ENCODE assay signal across 10 cellular contexts in the genomic region with DNA sequence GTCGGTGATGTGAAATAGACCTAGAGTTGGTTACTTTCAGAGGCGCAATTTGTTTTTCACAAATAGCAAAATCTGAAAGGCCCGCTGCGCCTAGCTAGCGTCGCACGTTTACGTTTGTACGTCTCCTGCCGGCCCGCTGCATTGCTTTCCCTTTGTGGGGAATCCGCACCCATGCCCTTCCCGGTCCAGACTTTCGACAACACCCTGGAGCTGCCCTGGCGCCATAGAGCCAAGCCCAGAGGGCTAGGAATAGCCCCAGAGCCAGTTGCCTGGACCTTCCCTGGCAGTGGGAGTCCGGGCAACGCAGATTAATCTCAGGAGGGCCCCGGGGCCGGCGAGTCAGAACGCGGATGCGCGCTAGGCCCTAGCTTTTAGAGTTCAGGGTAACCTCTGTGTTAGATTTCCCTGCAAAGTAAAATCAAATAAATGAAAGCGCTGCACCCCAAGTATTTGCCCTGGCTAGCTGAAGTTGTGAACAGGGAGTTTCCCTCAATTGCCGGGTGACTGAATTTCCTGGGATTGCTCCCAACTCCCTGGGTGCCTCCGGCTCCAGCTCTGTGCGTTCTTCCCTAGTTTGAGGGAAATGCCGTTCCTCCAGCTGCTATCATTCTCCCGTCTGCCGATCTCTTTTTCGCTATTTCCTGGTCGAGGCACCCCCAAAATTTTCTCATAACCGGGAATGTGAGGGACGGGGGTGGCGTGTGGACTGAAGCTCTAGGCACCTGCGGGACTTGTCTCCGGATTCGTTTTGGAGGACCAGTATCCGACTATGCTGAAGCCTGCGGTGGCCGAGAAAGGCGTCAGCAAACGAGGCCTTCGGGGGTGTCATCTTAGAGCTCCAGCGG. TPM values are rescaled to one million over a fixed set of nuclear protein-coding genes. Genes with fewer than 3 reads are reported as not detected.
DNase-seq lines count a peak whose midpoint lies in the region; ATAC-seq and TF ChIP-seq lines count a peak whose summit lies in the region.
"Had no signal": no experiment of that assay in that cellular context is flagged by ENCODE, and none has a peak within 500 bp of the region (broad histone marks: within the 10 kb centered on the region; RNA-seq: fewer than 3 reads in every experiment).

No MANE protein-coding gene starts in this region.

- H3K27ac ChIP-seq in psoas muscle, result no peak overlapping the region
- no peak overlapping the region for H3K27ac ChIP-seq in PC-9
- H3K27ac ChIP-seq: left lung had no signal

- H3K9me3 ChIP-seq in psoas muscle, result no peaks in the 10 kb centered on the region
- no peaks in the 10 kb centered on the region; the same call in 1 of the 2 replicates for H3K9me3 ChIP-seq in PC-9 (ENCODE audit: insufficient read depth, low read depth)
- H3K9me3 ChIP-seq: left lung had no signal

- DNase-seq in ELF-1 (ENCODE audit: low read depth, low spot score), result peak; percentile 54
- DNase-seq in NCI-H69 (lab: John Stamatoyannopoulos, UW), result peak; percentile 32
- no peak for DNase-seq in fibroblast of mammary gland (ENCODE audit: low read depth)
- DNase-seq in psoas muscle, result peak in 1 of 2 donors; percentile 46
- DNase-seq in NCI-H1417 treated with DMSO at 0.1 percent for 48 hours (lab: John Stamatoyannopoulos, UW), result no peak
- DNase-seq in PC-9, result no peak
- DNase-seq: left lung, NCI-H345 had no signal

- peak overlapping the region; percentile 37 for H3K4me3 ChIP-seq in fibroblast of mammary gland (ENCODE audit: control insufficient read depth, low read depth, low read length)
- H3K4me3 ChIP-seq in psoas muscle, result peak overlapping the region; percentile 67
- H3K4me3 ChIP-seq in PC-9, result no peak overlapping the region
- H3K4me3 ChIP-seq: left lung had no signal

- intact Hi-C loops in psoas muscle (cut with DNase I), result no loop called here
- intact Hi-C loops in PC-9 (cut with micrococcal nuclease; ENCODE audit: unreplicated experiment), result no loop called here

- CTCF ChIA-PET in PC-9 (lab: Charles Lee), result no interaction called here

- POLR2A ChIA-PET in PC-9 (lab: Charles Lee; ENCODE audit: unreplicated experiment), result no interaction called here

- H3K27me3 ChIP-seq in psoas muscle (ENCODE audit: insufficient read depth in 3 of 3, low read length in 2 of 3), result peaks cover 0 to 83% (median 33%) of the 10 kb centered on the region in 3 donors
- H3K27me3 ChIP-seq in PC-9 (ENCODE audit: insufficient read depth, low read depth), result peaks cover 78% of the 10 kb centered on the region

- no peaks in the 10 kb centered on the region for H3K9me2 ChIP-seq in PC-9 (ENCODE audit: insufficient read depth)

- H3K36me3 ChIP-seq in psoas muscle (ENCODE audit: insufficient read depth in 1 of 2, low read depth in 1 of 2), result no peaks in the 10 kb centered on the region
- no peaks in the 10 kb centered on the region for H3K36me3 ChIP-seq in PC-9 (ENCODE audit: low read depth)
- H3K36me3 ChIP-seq: left lung had no signal

- no peak overlapping the region for H3K4me2 ChIP-seq in PC-9

- no peak overlapping the region for H2AFZ ChIP-seq in PC-9

- WGBS in psoas muscle, 3 donors, result 21 to 38% (median 36%) methylated on average over 46 of the region's 46 CpGs

- H3K79me2 ChIP-seq in PC-9 (ENCODE audit: low read depth), result no peaks in the 10 kb centered on the region

- no TSS peak for BruUV-seq in PC-9 (replicated peaks; lab: Mats Ljungman, UMichigan)

- H4K20me1 ChIP-seq in PC-9 (ENCODE audit: insufficient read depth), result no peaks in the 10 kb centered on the region

- ATAC-seq in psoas muscle, result peak in 3 of 4 donors; percentile 10 to 46 (median 25)
- no peak for ATAC-seq in HG03139 (IDR thresholded peaks at IDR 0.05; ENCODE audit: unreplicated experiment)
- ATAC-seq: left lung had no signal

- TF ChIP-seq CTCF in fibroblast of mammary gland (conservative IDR thresholded peaks at IDR 0.05; ENCODE audit: control insufficient read depth, insufficient read depth, low read depth, low read length), result no peak
- TF ChIP-seq CTCF in psoas muscle (IDR thresholded peaks at IDR 0.05), result no peak
- no peak for TF ChIP-seq CTCF in PC-9 (conservative IDR thresholded peaks at IDR 0.05)

- no peaks in the 10 kb centered on the region for H3F3A ChIP-seq in PC-9 (ENCODE audit: insufficient read depth, low read depth)

- H3K4me1 ChIP-seq in psoas muscle (no peaks in the 10 kb centered on the region), PC-9 (replicated peaks; ENCODE audit: insufficient read depth) (no peaks in the 10 kb centered on the region)

RNA-seq across cellular contexts. Expression of a gene that starts 1.2 kb away (rescaled TPM):
- total RNA-seq in psoas muscle, result 1 to 10 TPM; 1.1 to 9.5 (median 4.8) TPM
- polyA plus RNA-seq in psoas muscle, result under 1 TPM; 0.70 to 0.89 (median 0.71) TPM
- not detected in 2 replicates for total RNA-seq in PC-9 (2021)
- total RNA-seq: activated naive CD4-positive, alpha-beta T cell treated with anti-CD3 and anti-CD28 coated beads, Interleukin-2, amount 50 U/mL, for 72 hours; left lung had no signal

Comparison
In these comparisons a context has a peak if more than half of its experiments do, and no peak if none do; other contexts are left out.
1. DNase-seq: peak in ELF-1 (single experiment) and NCI-H69 (single experiment); none in fibroblast of mammary gland (single experiment), NCI-H1417 treated with DMSO at 0.1 percent for 48 hours (single experiment) and PC-9 (0 of 2).